Comparison of ENCODE assay signal across 8 cellular contexts in the genomic region with DNA sequence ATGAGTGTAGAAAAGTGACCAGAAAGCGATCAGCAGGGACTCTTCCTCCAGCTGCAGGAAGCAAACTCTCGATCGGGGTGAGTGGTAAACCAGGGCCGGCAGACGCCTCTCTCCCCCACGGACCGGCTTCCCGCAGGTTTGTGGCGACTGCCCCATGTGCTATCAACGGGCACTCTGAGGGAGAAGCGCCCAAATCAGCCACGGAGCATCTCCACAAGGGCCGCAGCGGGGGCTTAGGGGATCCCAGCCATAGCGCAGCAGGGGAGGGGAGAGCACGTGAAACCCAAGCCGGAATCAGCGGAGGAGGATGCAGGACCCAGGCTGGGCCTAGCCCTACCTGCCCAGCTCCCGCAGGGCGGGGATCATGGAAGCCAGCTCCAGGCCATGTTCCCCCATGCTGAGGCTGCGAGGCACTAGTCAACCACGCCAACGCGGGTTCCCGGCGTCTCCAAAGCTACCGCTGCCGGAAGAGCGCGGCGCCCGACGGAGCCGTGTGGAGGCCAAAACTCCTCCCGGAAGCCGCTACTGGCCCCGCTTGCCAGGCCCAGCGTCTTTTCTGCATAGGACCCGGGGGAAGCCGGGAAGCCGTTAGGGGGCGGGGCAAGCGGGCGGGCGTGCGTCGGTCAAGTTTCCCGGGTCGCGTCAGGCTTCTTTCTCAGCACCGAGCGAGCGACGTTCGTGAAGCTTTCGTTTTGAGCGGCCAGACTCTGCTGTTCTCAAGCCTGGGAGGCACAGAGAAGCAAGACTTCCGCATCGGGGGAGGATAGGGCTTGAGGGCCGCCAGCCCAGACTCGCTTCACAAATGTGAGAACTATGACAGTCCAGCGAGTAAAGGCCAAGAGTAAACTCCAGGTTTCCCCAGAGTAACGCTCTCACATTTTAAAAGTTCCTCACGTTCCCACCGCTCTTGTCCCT. TPM values are rescaled to one million over a fixed set of nuclear protein-coding genes. Genes with fewer than 3 reads are reported as not detected.
DNase-seq lines count a peak whose midpoint lies in the region; ATAC-seq, FAIRE-seq and TF ChIP-seq lines count a peak whose summit lies in the region.

TSS of gene ATR (minus strand) at position 425 of the 915 bp plus-strand sequence. CDS start at position 396, 29 bp downstream.

- no peaks in the 10 kb centered on the region for H3K27me3 ChIP-seq in ACC112 (ENCODE audit: insufficient read depth, low read length)
- no peaks in the 10 kb centered on the region for H3K27me3 ChIP-seq in breast epithelium
- no peaks in the 10 kb centered on the region for H3K27me3 ChIP-seq in iPS-20b (ENCODE audit: insufficient read depth, low read length)
- no peaks in the 10 kb centered on the region for H3K27me3 ChIP-seq in small intestine (ENCODE audit: control insufficient read depth in 2 of 2, insufficient read depth in 2 of 2, low read length in 2 of 2)

- intact Hi-C loops in breast epithelium (cut with DNase I; ENCODE audit: low total_unique reads) = no loop called here

- peak; percentile 99 for DNase-seq in NCI-H2196 treated with DMSO at 0.1 percent for 48 hours (lab: John Stamatoyannopoulos, UW; ENCODE audit: unreplicated experiment)
- peak; percentile 92 to 95 for DNase-seq in breast epithelium (ENCODE audit: low spot score in 2 of 2)
- DNase-seq in small intestine = peak; percentile 98

- H2AFZ ChIP-seq in ACC112 (ENCODE audit: low read length, unreplicated experiment) = peak within 1 kb of the TSS; percentile 91

- peak; percentile 36 for TF ChIP-seq POLR2A in breast epithelium (IDR thresholded peaks at IDR 0.05)

- WGBS in small intestine, 3 donors = 0% methylated on average over 62 to 65 of the region's 65 CpGs

- FAIRE-seq in small intestine (lab: Jason Lieb, UNC) = no peak

- TF ChIP-seq CTCF in VCaP (conservative IDR thresholded peaks at IDR 0.05) = no peak
- no peak for TF ChIP-seq CTCF in breast epithelium (IDR thresholded peaks at IDR 0.05)

- peak within 1 kb of the TSS; percentile 96 for H3K9ac ChIP-seq in iPS-20b (ENCODE audit: low read depth, low read length)

- H3K36me3 ChIP-seq in ACC112 (ENCODE audit: insufficient read depth, low read length) (peaks cover 5% of the 10 kb centered on the region; the same call in 1 of the 2 replicates), breast epithelium (no peaks in the 10 kb centered on the region), iPS-20b (ENCODE audit: insufficient read depth, low read depth, low read length) (no peaks in the 10 kb centered on the region), small intestine (ENCODE audit: control insufficient read depth in 2 of 2, insufficient read depth in 2 of 2, low read length in 2 of 2) (no peaks in the 10 kb centered on the region)

- peak within 1 kb of the TSS; percentile 98 for H3K4me3 ChIP-seq in ACC112 (ENCODE audit: low read depth, low read length)
- peak within 1 kb of the TSS; percentile 89 to 99 (median 90) for H3K4me3 ChIP-seq in breast epithelium
- peak within 1 kb of the TSS; percentile 79 for H3K4me3 ChIP-seq in iPS-20b (ENCODE audit: low read length)
- H3K4me3 ChIP-seq in small intestine (ENCODE audit: low read depth in 1 of 2, low read length in 2 of 2) = peak within 1 kb of the TSS; percentile 77 to 97

- H3K79me2 ChIP-seq in ACC112 (ENCODE audit: control insufficient read depth, insufficient read depth, low read length, unreplicated experiment) = peaks cover 46% of the 10 kb centered on the region

- H3K9me3 ChIP-seq in breast epithelium (no peaks in the 10 kb centered on the region), iPS-20b (ENCODE audit: insufficient read depth, low read depth, low read length) (no peaks in the 10 kb centered on the region), small intestine (ENCODE audit: control insufficient read depth, low read depth) (no peaks in the 10 kb centered on the region)

- H3K27ac ChIP-seq in ACC112 (ENCODE audit: low read depth, low read length) (peak within 1 kb of the TSS; percentile 90), VCaP (peak within 1 kb of the TSS; percentile 86), breast epithelium (peak within 1 kb of the TSS; percentile 97), iPS-20b (ENCODE audit: low read length) (peak within 1 kb of the TSS; percentile 99), small intestine (ENCODE audit: low read depth in 1 of 2, low read length in 1 of 2) (peak within 1 kb of the TSS; percentile 96 to 100)

- peak; percentile 79 for ATAC-seq in GM18870 (IDR thresholded peaks at IDR 0.05; ENCODE audit: unreplicated experiment)
- ATAC-seq in HG03135 (IDR thresholded peaks at IDR 0.05; ENCODE audit: unreplicated experiment) = peak; percentile 93

- H3K4me1 ChIP-seq in ACC112 (ENCODE audit: control insufficient read depth, insufficient read depth, low read length, unreplicated experiment) = peaks cover 29% of the 10 kb centered on the region
- H3K4me1 ChIP-seq in breast epithelium = peaks cover 0 to 8% of the 10 kb centered on the region in 2 donors
- H3K4me1 ChIP-seq in iPS-20b (ENCODE audit: insufficient read depth, low read length) = no peaks in the 10 kb centered on the region; the same call in 1 of the 2 replicates
- peaks cover 0 to 4% of the 10 kb centered on the region in 2 donors for H3K4me1 ChIP-seq in small intestine (ENCODE audit: control insufficient read depth in 2 of 2, insufficient read depth in 1 of 2, low read depth in 1 of 2, low read length in 1 of 2)

RNA-seq across cellular contexts. Expression of gene ATR, which starts in this region (rescaled TPM):
- total RNA-seq in breast epithelium = 10 to 100 TPM; 25.6 to 63.7 (median 39.0) TPM
- 1 to 10 TPM; 3.5 to 9.6 (median 5.1) TPM for polyA plus RNA-seq in small intestine

Comparison
In these comparisons a context has a peak if more than half of its experiments do, and no peak if none do; other contexts are left out.
1. Peak in every context shown above with its lines: DNase-seq, ATAC-seq, H3K4me3 ChIP-seq and H3K27ac ChIP-seq.